In the genomic region with DNA sequence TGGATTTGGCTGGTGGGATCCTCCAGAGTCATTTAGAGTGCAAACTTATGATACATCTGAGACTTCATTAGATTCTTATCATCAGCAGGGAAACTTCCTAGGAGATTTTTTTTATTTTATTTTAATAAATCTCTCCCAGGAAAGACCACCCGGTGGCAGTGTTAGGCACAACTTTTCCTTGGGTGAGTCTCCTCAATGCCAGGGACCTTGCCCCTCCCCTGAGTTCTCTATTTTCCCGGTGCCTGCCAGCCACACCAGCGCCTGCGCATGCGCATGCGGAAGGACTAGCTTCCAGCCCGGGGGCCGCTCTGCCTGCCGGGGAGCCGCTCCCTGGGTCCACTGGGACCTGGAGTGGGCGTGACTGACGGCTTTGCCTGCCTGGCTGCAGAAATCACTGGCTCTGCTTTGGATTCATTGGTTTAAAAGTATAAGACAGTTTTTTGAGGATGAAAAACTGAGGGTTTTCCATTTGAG, we compare ENCODE assay signal across 8 cellular contexts.
A peak's percentile ranks its signal among the peaks of the same experiment; 100 is the strongest.
DNase-seq lines count a peak whose midpoint lies in the region; ATAC-seq and TF ChIP-seq lines count a peak whose summit lies in the region.

No MANE protein-coding gene starts in this region.

- DNase-seq in AG20443 (ENCODE audit: low spot score) (peak; percentile 67), Peyer's patch (peak in 2 of 3 donors; percentile 57 to 60), epidermal melanocyte (ENCODE audit: insufficient read length, low spot score) (peak; percentile 51), mesenteric fat pad (ENCODE audit: low spot score) (peak; percentile 92)

- no peak overlapping the region for H3K27ac ChIP-seq in HUES6 (ENCODE audit: low read depth, low read length)
- H3K27ac ChIP-seq in Peyer's patch = no peak overlapping the region

- no peak overlapping the region for H3K9ac ChIP-seq in HUES6 (ENCODE audit: low read length)

- H3K27me3 ChIP-seq in HUES6 (ENCODE audit: control insufficient read depth, insufficient read depth, low read length) = no peaks in the 10 kb centered on the region
- H3K27me3 ChIP-seq in Peyer's patch = no peaks in the 10 kb centered on the region

- H3K9me3 ChIP-seq in HUES6 (ENCODE audit: control insufficient read depth, insufficient read depth, low read depth, low read length) (no peaks in the 10 kb centered on the region), Peyer's patch (no peaks in the 10 kb centered on the region)

- no peaks in the 10 kb centered on the region for H3K36me3 ChIP-seq in HUES6 (ENCODE audit: control insufficient read depth, insufficient read depth, low read length)
- H3K36me3 ChIP-seq in Peyer's patch = no peaks in the 10 kb centered on the region

- ATAC-seq in GM21515 (IDR thresholded peaks at IDR 0.05; ENCODE audit: unreplicated experiment) (no peak), HG03469 (IDR thresholded peaks at IDR 0.05; ENCODE audit: unreplicated experiment) (no peak), GM18870 (IDR thresholded peaks at IDR 0.05; ENCODE audit: unreplicated experiment) (no peak)

- H3K4me1 ChIP-seq in HUES6 (ENCODE audit: control insufficient read depth, insufficient read depth, low read length) (no peaks in the 10 kb centered on the region), Peyer's patch (no peaks in the 10 kb centered on the region)

- TF ChIP-seq POLR2A in Peyer's patch (IDR thresholded peaks at IDR 0.05) = no peak

- TF ChIP-seq CTCF in Peyer's patch (IDR thresholded peaks at IDR 0.05) = no peak

- H3K4me3 ChIP-seq in HUES6 (ENCODE audit: low read depth, low read length) (peak overlapping the region; percentile 37), Peyer's patch (no peak overlapping the region)
